In genomic region chr21:45980697-45981096, GRCh38 we compare ENCODE assay signal across 8 cellular contexts. TPM values are rescaled to one million over a fixed set of nuclear protein-coding genes. Genes with fewer than 3 reads are reported as not detected.
DNase-seq lines count a peak whose midpoint lies in the region; ATAC-seq and TF ChIP-seq lines count a peak whose summit lies in the region.

No MANE protein-coding gene starts in this region.

- in situ Hi-C loops in astrocyte of the spinal cord (cut with HindIII; ENCODE audit: low sequenced_read_pairs): no loop called here

- TF ChIP-seq CTCF in astrocyte of the spinal cord (IDR thresholded peaks at IDR 0.05; ENCODE audit: low read depth, low read length) (no peak), right lobe of liver (IDR thresholded peaks at IDR 0.05) (no peak), thoracic aorta (IDR thresholded peaks at IDR 0.05) (no peak)

- CTCF ChIA-PET in HEK293T (lab: Yijun Ruan, JAX): no interaction called here

- DNase-seq in HEK293T (ENCODE audit: extremely low spot score): no peak
- DNase-seq in astrocyte of the spinal cord (ENCODE audit: low read depth, low spot score): no peak
- DNase-seq in right lobe of liver: no peak
- no peak for DNase-seq in thoracic aorta (ENCODE audit: low spot score)
- DNase-seq in SKM-1 (lab: John Stamatoyannopoulos, UW; ENCODE audit: unreplicated experiment): no peak
- no peak for DNase-seq in stimulated activated naive CD4-positive, alpha-beta T cell treated with Interleukin-2 at 50 U/mL for 16 hours (lab: John Stamatoyannopoulos, UW)

- H3K4me3 ChIP-seq in astrocyte of the spinal cord (ENCODE audit: low read depth, low read length) (peak overlapping the region; percentile 45), right lobe of liver (peak overlapping the region in 2 of 3 donors; percentile 32 to 49), thoracic aorta (peak overlapping the region; percentile 65)

- ATAC-seq in right lobe of liver (no peak), thoracic aorta (ENCODE audit: insufficient number of reproducible peaks, low FRiP score, low read depth) (no peak), GM21390 (IDR thresholded peaks at IDR 0.05; ENCODE audit: unreplicated experiment) (no peak), GM19395 (IDR thresholded peaks at IDR 0.05; ENCODE audit: unreplicated experiment) (no peak)

- H3K27me3 ChIP-seq in right lobe of liver (no peaks in the 10 kb centered on the region), thoracic aorta (replicated peaks; ENCODE audit: insufficient read depth) (no peaks in the 10 kb centered on the region)

- no peaks in the 10 kb centered on the region for H3K36me3 ChIP-seq in right lobe of liver
- H3K36me3 ChIP-seq in thoracic aorta: peaks cover 16% of the 10 kb centered on the region

- intact Hi-C loops in right lobe of liver (cut with DNase I): no loop called here

- H3K4me1 ChIP-seq in right lobe of liver: peaks cover 0 to 4% (median 2%) of the 10 kb centered on the region in 4 donors
- peaks cover 8 to 37% of the 10 kb centered on the region in 2 donors for H3K4me1 ChIP-seq in thoracic aorta (ENCODE audit: control insufficient read depth in 1 of 2, low read depth in 2 of 2)

- POLR2A ChIA-PET in HEK293T (lab: Yijun Ruan, JAX): no interaction called here

- no peaks in the 10 kb centered on the region for H3K9me3 ChIP-seq in right lobe of liver
- H3K9me3 ChIP-seq in thoracic aorta: no peaks in the 10 kb centered on the region

- H3K27ac ChIP-seq in right lobe of liver (peak overlapping the region in 1 of 3 donors; percentile 26), thoracic aorta (peak overlapping the region; percentile 78 to 83)

- TF ChIP-seq POLR2A in right lobe of liver (IDR thresholded peaks at IDR 0.05): no peak

TF ChIP-seq in HEK293T, 16 proteins besides CTCF, POLR2A, EP300 and RAD21:
- TF ChIP-seq TARDBP (IDR thresholded peaks at IDR 0.05) (no peak), BHLHE40 (IDR thresholded peaks at IDR 0.05; ENCODE audit: borderline replicate concordance) (no peak), LEF1 (IDR thresholded peaks at IDR 0.05; ENCODE audit: borderline replicate concordance) (no peak), L3MBTL2 (conservative IDR thresholded peaks at IDR 0.05) (no peak), CTBP1 (IDR thresholded peaks at IDR 0.05; ENCODE audit: borderline replicate concordance) (0 out of 2 replicates have a peak, but pooled peaks have one; percentile 4), ARNT (IDR thresholded peaks at IDR 0.05) (no peak)

RNA-seq across cellular contexts. Expression of gene COL6A1, which starts 0.9 kb away (rescaled TPM):
- total RNA-seq in right lobe of liver (10 to 100 TPM; 28.2 to 79.9 (median 51.1) TPM), thoracic aorta (1,000 to 10,000 TPM in 1 of 2 donors, 100 to 1,000 TPM in 1; 814 to 1,189 TPM)

Comparison
In these comparisons a context has a peak if more than half of its experiments do, and no peak if none do; other contexts are left out.
1. RNA of gene COL6A1, which starts 0.9 kb away (total RNA-seq): 814 to 1,189 TPM in thoracic aorta; 28.2 to 79.9 TPM in right lobe of liver; every median in the first group is over 10 times any median in the second.
2. Peak in every context shown above with its lines, with median percentiles within 50 percentile points of each other: H3K4me3 ChIP-seq.